ENCODE assay signal across 14 cellular contexts in the genomic region with DNA sequence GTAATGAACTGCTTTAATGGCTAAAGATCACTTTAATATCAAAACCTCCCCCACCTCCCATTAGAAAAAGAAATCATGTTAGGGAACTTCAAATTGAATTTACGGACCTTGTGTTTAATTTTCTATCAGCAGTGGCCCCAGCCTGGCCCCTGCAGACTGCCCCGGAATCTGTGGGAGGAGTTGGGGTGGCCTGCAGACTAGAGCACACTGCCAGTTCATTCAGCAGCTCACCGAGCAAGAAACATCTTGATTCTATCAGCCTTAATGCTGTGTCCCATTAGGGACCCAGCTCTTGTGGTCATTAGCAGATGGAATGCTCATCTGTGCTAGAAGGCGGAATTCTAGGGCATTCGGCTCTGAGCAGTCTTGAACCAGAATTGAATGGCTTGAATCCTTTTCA. TPM values are rescaled to one million over a fixed set of nuclear protein-coding genes. Genes with fewer than 3 reads are reported as not detected.
DNase-seq lines count a peak whose midpoint lies in the region; ATAC-seq and TF ChIP-seq lines count a peak whose summit lies in the region.
"Had no signal": no experiment of that assay in that cellular context is flagged by ENCODE, and none has a peak within 500 bp of the region (broad histone marks: within the 10 kb centered on the region; RNA-seq: fewer than 3 reads in every experiment).

No MANE protein-coding gene starts in this region.

- no peaks in the 10 kb centered on the region for H3K36me3 ChIP-seq in gastrocnemius medialis

- TF ChIP-seq CTCF in foreskin fibroblast (IDR thresholded peaks at IDR 0.05; ENCODE audit: low read depth, low read length) (no peak), gastrocnemius medialis (IDR thresholded peaks at IDR 0.05 in 4 of 5, conservative IDR thresholded peaks at IDR 0.05 in 1 of 5) (no peak), omental fat pad (IDR thresholded peaks at IDR 0.05) (no peak), lower leg skin (IDR thresholded peaks at IDR 0.05) (no peak)

- no peak for TF ChIP-seq POLR2A in gastrocnemius medialis (IDR thresholded peaks at IDR 0.05)
- no peak for TF ChIP-seq POLR2A in lower leg skin (IDR thresholded peaks at IDR 0.05)

- WGBS in lower leg skin, 2 donors: 51 to 67% methylated on average over 5 of the region's 5 CpGs

- no peaks in the 10 kb centered on the region for H3K9me3 ChIP-seq in gastrocnemius medialis

- H3K4me3 ChIP-seq in foreskin fibroblast (ENCODE audit: low read depth in 1 of 2, low read length in 2 of 2): no peak overlapping the region
- H3K4me3 ChIP-seq in gastrocnemius medialis: no peak overlapping the region
- H3K4me3 ChIP-seq in lower leg skin (ENCODE audit: low read depth, poor library complexity, severe bottlenecking): no peak overlapping the region

- intact Hi-C loops in gastrocnemius medialis (cut with DNase I; ENCODE audit: low total_unique reads): no loop called here
- intact Hi-C loops in lower leg skin (cut with DNase I; ENCODE audit: low total_unique reads): no loop called here

- H3K4me1 ChIP-seq in gastrocnemius medialis: peaks cover 0 to 9% of the 10 kb centered on the region in 2 donors

- ATAC-seq in SK-N-SH treated with all-trans-retinoic acid at 6 μM for 48 hours: peak; percentile 74
- peak; percentile 13 to 27 for ATAC-seq in gastrocnemius medialis
- no peak for ATAC-seq in omental fat pad (ENCODE audit: low FRiP score)
- ATAC-seq: activated naive CD4-positive, alpha-beta T cell treated with anti-CD3 and anti-CD28 coated beads, Interleukin-2, amount 50 U/mL, for 72 hours; stimulated activated effector memory CD8-positive, alpha-beta T cell treated with anti-CD3 and anti-CD28 coated beads, Interleukin-12 subunit alpha, Interleukin-12 subunit beta, amount 100 ng/mL, for 72 hours had no signal

- DNase-seq in EL: peak; percentile 30
- peak; percentile 38 to 69 for DNase-seq in foreskin fibroblast
- no peak for DNase-seq in gastrocnemius medialis
- no peak for DNase-seq in omental fat pad (ENCODE audit: low spot score)
- DNase-seq in NK-92 (lab: John Stamatoyannopoulos, UW; ENCODE audit: unreplicated experiment): no peak
- DNase-seq in lower leg skin (ENCODE audit: low spot score in 2 of 2): no peak
- DNase-seq in stimulated activated CD4-positive, alpha-beta T cell treated with anti-CD3 and anti-CD28 coated beads, Interleukin-15, amount 100 ng/mL, for 24 hours: no peak
- DNase-seq: activated CD4-positive, CD25-positive, alpha-beta regulatory T cell; activated CD8-positive, alpha-beta memory T cell treated with anti-CD3 and anti-CD28 coated beads, Interleukin-2, amount 50 U/mL, for 4 hours; NCI-H2029 treated with DMSO at 0.1 percent for 48 hours; stimulated activated CD4-positive, alpha-beta T cell treated with anti-CD3 and anti-CD28 coated beads, Interleukin-4, amount 100 ng/mL, for 24 hours had no signal

- in situ Hi-C loops in gastrocnemius medialis (cut with MboI; ENCODE audit: low sequenced_read_pairs in 4 of 4): no loop called here

- peak overlapping the region in 1 of 4 donors; percentile 11 for H3K27ac ChIP-seq in gastrocnemius medialis

- H3K27me3 ChIP-seq in gastrocnemius medialis: no peaks in the 10 kb centered on the region

TF ChIP-seq in SK-N-SH treated with all-trans-retinoic acid at 6 μM for 48 hours, 23 proteins besides CTCF, POLR2A, EP300 and RAD21 (continues in another document):
- TF ChIP-seq SNAI2 (CRISPR knock-in tag; IDR thresholded peaks at IDR 0.05): no peak
- TF ChIP-seq OSR1 (CRISPR knock-in tag; IDR thresholded peaks at IDR 0.05): no peak
- no peak for TF ChIP-seq ZNF8 (CRISPR knock-in tag; IDR thresholded peaks at IDR 0.05)
- TF ChIP-seq, protein P1, sequence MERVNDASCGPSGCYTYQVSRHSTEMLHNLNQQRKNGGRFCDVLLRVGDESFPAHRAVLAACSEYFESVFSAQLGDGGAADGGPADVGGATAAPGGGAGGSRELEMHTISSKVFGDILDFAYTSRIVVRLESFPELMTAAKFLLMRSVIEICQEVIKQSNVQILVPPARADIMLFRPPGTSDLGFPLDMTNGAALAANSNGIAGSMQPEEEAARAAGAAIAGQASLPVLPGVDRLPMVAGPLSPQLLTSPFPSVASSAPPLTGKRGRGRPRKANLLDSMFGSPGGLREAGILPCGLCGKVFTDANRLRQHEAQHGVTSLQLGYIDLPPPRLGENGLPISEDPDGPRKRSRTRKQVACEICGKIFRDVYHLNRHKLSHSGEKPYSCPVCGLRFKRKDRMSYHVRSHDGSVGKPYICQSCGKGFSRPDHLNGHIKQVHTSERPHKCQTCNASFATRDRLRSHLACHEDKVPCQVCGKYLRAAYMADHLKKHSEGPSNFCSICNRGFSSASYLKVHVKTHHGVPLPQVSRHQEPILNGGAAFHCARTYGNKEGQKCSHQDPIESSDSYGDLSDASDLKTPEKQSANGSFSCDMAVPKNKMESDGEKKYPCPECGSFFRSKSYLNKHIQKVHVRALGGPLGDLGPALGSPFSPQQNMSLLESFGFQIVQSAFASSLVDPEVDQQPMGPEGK (CRISPR knock-in tag; IDR thresholded peaks at IDR 0.05; ENCODE audit: borderline replicate concordance): 0 out of 2 replicates have a peak, but pooled peaks have one; percentile 55
- TF ChIP-seq TOX (CRISPR knock-in tag; IDR thresholded peaks at IDR 0.05; ENCODE audit: borderline replicate concordance): 0 out of 2 replicates have a peak, but pooled peaks have one; percentile 26
- TF ChIP-seq ZC3H10 (CRISPR knock-in tag; IDR thresholded peaks at IDR 0.05): no peak
- TF ChIP-seq CREB5 (CRISPR knock-in tag; IDR thresholded peaks at IDR 0.05; ENCODE audit: low read depth): no peak
- TF ChIP-seq BACH2 (CRISPR knock-in tag; IDR thresholded peaks at IDR 0.05; ENCODE audit: borderline replicate concordance): no peak
- 0 out of 2 replicates have a peak, but pooled peaks have one; percentile 15 for TF ChIP-seq ZNF70 (CRISPR knock-in tag; IDR thresholded peaks at IDR 0.05)
- no peak for TF ChIP-seq PPARA (CRISPR knock-in tag; IDR thresholded peaks at IDR 0.05; ENCODE audit: borderline replicate concordance)
- TF ChIP-seq ARNTL (CRISPR knock-in tag; IDR thresholded peaks at IDR 0.05; ENCODE audit: borderline replicate concordance, low read depth): no peak
- no peak for TF ChIP-seq ZNF565 (CRISPR knock-in tag; conservative IDR thresholded peaks at IDR 0.05; ENCODE audit: low read depth)
- TF ChIP-seq ZFP30 (CRISPR knock-in tag; IDR thresholded peaks at IDR 0.05): no peak
- TF ChIP-seq, protein P2, sequence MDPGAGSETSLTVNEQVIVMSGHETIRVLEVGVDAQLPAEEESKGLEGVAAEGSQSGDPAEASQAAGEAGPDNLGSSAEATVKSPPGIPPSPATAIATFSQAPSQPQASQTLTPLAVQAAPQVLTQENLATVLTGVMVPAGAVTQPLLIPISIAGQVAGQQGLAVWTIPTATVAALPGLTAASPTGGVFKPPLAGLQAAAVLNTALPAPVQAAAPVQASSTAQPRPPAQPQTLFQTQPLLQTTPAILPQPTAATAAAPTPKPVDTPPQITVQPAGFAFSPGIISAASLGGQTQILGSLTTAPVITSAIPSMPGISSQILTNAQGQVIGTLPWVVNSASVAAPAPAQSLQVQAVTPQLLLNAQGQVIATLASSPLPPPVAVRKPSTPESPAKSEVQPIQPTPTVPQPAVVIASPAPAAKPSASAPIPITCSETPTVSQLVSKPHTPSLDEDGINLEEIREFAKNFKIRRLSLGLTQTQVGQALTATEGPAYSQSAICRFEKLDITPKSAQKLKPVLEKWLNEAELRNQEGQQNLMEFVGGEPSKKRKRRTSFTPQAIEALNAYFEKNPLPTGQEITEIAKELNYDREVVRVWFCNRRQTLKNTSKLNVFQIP (CRISPR knock-in tag; IDR thresholded peaks at IDR 0.05; ENCODE audit: borderline replicate concordance, low read depth): no peak
- TF ChIP-seq, protein P3, sequence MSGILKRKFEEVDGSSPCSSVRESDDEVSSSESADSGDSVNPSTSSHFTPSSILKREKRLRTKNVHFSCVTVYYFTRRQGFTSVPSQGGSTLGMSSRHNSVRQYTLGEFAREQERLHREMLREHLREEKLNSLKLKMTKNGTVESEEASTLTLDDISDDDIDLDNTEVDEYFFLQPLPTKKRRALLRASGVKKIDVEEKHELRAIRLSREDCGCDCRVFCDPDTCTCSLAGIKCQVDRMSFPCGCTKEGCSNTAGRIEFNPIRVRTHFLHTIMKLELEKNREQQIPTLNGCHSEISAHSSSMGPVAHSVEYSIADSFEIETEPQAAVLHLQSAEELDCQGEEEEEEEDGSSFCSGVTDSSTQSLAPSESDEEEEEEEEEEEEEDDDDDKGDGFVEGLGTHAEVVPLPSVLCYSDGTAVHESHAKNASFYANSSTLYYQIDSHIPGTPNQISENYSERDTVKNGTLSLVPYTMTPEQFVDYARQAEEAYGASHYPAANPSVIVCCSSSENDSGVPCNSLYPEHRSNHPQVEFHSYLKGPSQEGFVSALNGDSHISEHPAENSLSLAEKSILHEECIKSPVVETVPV (CRISPR knock-in tag; IDR thresholded peaks at IDR 0.05): no peak

RNA-seq across cellular contexts. Expression of gene FLNB, which starts 54.2 kb away (rescaled TPM):
- total RNA-seq in gastrocnemius medialis: 10 to 100 TPM; 10.9 to 21.5 (median 12.0) TPM
- total RNA-seq in omental fat pad: 100 to 1,000 TPM in 3 of 4 donors, 10 to 100 TPM in 1; 82.5 to 192 (median 145) TPM
- 100 to 1,000 TPM; 108 to 155 (median 128) TPM for total RNA-seq in lower leg skin

Comparison
In these comparisons a context has a peak if more than half of its experiments do, and no peak if none do; other contexts are left out.
1. DNase-seq: peak in EL (single experiment) and foreskin fibroblast (2 of 2); none in gastrocnemius medialis (0 of 2), omental fat pad (single experiment), NK-92 (single experiment), lower leg skin (0 of 2) and stimulated activated CD4-positive, alpha-beta T cell treated with anti-CD3 and anti-CD28 coated beads, Interleukin-15, amount 100 ng/mL, for 24 hours (single experiment).